Comparison of ENCODE assay signal across 7 cellular contexts in genomic region chr9:33808635-33809322, GRCh38. TPM values are rescaled to one million over a fixed set of nuclear protein-coding genes. Genes with fewer than 3 reads are reported as not detected.
"Had no signal": no experiment of that assay in that cellular context is flagged by ENCODE, and none has a peak within 500 bp of the region (broad histone marks: within the 10 kb centered on the region; RNA-seq: fewer than 3 reads in every experiment).

No MANE protein-coding gene starts in this region.

RNA-seq across cellular contexts. Expression of gene PRSS3, which starts 13.4 kb away (rescaled TPM):
- total RNA-seq: activated CD8-positive, alpha-beta T cell treated with anti-CD3 and anti-CD28 coated beads for 36 hours; activated naive CD8-positive, alpha-beta T cell treated with anti-CD3 and anti-CD28 coated beads for 36 hours; activated T-cell treated with anti-CD3 and anti-CD28 coated beads, Interleukin-2, amount 50 U/mL, for 72 hours; activated T-helper 2 cell treated with anti-CD3 and anti-CD28 coated beads, Interferon-gamma antibody, Interleukin-2, Interleukin-4, amounts not matched to agents 10 μg/mL and 5 μg/mL and 100 μg/mL, durations not matched to agents 14 hours and 24 hours and 36 hours; cardiac septum; SJSA1; T-helper 1 cell treated with Interleukin-12 subunit alpha and Interleukin-12 subunit beta and Interleukin-4 antibody, amounts not matched to agents 30 ng/mL and 1 ng/mL, for 36 hours had no signal
